1 cellular context compared by ENCODE assay signal in genomic region chr4:159272341-159273125, GRCh38.
TF ChIP-seq lines count a peak whose summit lies in the region.

No MANE protein-coding gene starts in this region.

TF ChIP-seq in GM23338, 12 proteins besides CTCF, POLR2A, EP300 and RAD21 (continued from another document):
- TF ChIP-seq, protein P1, sequence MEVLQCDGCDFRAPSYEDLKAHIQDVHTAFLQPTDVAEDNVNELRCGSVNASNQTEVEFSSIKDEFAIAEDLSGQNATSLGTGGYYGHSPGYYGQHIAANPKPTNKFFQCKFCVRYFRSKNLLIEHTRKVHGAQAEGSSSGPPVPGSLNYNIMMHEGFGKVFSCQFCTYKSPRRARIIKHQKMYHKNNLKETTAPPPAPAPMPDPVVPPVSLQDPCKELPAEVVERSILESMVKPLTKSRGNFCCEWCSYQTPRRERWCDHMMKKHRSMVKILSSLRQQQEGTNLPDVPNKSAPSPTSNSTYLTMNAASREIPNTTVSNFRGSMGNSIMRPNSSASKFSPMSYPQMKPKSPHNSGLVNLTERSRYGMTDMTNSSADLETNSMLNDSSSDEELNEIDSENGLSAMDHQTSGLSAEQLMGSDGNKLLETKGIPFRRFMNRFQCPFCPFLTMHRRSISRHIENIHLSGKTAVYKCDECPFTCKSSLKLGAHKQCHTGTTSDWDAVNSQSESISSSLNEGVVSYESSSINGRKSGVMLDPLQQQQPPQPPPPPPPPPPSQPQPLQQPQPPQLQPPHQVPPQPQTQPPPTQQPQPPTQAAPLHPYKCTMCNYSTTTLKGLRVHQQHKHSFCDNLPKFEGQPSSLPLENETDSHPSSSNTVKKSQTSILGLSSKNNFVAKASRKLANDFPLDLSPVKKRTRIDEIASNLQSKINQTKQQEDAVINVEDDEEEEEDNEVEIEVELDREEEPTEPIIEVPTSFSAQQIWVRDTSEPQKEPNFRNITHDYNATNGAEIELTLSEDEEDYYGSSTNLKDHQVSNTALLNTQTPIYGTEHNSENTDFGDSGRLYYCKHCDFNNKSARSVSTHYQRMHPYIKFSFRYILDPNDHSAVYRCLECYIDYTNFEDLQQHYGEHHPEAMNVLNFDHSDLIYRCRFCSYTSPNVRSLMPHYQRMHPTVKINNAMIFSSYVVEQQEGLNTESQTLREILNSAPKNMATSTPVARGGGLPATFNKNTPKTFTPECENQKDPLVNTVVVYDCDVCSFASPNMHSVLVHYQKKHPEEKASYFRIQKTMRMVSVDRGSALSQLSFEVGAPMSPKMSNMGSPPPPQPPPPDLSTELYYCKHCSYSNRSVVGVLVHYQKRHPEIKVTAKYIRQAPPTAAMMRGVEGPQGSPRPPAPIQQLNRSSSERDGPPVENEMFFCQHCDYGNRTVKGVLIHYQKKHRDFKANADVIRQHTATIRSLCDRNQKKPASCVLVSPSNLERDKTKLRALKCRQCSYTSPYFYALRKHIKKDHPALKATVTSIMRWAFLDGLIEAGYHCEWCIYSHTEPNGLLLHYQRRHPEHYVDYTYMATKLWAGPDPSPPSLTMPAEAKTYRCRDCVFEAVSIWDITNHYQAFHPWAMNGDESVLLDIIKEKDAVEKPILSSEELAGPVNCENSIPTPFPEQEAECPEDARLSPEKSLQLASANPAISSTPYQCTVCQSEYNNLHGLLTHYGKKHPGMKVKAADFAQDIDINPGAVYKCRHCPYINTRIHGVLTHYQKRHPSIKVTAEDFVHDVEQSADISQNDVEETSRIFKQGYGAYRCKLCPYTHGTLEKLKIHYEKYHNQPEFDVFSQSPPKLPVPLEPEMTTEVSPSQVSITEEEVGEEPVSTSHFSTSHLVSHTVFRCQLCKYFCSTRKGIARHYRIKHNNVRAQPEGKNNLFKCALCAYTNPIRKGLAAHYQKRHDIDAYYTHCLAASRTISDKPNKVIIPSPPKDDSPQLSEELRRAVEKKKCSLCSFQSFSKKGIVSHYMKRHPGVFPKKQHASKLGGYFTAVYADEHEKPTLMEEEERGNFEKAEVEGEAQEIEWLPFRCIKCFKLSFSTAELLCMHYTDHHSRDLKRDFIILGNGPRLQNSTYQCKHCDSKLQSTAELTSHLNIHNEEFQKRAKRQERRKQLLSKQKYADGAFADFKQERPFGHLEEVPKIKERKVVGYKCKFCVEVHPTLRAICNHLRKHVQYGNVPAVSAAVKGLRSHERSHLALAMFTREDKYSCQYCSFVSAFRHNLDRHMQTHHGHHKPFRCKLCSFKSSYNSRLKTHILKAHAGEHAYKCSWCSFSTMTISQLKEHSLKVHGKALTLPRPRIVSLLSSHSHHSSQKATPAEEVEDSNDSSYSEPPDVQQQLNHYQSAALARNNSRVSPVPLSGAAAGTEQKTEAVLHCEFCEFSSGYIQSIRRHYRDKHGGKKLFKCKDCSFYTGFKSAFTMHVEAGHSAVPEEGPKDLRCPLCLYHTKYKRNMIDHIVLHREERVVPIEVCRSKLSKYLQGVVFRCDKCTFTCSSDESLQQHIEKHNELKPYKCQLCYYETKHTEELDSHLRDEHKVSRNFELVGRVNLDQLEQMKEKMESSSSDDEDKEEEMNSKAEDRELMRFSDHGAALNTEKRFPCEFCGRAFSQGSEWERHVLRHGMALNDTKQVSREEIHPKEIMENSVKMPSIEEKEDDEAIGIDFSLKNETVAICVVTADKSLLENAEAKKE (CRISPR knock-in tag; IDR thresholded peaks at IDR 0.05): no peak
- TF ChIP-seq NANOG (IDR thresholded peaks at IDR 0.05; ENCODE audit: borderline replicate concordance) (no peak), ZNF114 (CRISPR knock-in tag; IDR thresholded peaks at IDR 0.05) (no peak), STAT1 (IDR thresholded peaks at IDR 0.05; ENCODE audit: unreplicated experiment) (no peak)
- TF ChIP-seq, protein P2, sequence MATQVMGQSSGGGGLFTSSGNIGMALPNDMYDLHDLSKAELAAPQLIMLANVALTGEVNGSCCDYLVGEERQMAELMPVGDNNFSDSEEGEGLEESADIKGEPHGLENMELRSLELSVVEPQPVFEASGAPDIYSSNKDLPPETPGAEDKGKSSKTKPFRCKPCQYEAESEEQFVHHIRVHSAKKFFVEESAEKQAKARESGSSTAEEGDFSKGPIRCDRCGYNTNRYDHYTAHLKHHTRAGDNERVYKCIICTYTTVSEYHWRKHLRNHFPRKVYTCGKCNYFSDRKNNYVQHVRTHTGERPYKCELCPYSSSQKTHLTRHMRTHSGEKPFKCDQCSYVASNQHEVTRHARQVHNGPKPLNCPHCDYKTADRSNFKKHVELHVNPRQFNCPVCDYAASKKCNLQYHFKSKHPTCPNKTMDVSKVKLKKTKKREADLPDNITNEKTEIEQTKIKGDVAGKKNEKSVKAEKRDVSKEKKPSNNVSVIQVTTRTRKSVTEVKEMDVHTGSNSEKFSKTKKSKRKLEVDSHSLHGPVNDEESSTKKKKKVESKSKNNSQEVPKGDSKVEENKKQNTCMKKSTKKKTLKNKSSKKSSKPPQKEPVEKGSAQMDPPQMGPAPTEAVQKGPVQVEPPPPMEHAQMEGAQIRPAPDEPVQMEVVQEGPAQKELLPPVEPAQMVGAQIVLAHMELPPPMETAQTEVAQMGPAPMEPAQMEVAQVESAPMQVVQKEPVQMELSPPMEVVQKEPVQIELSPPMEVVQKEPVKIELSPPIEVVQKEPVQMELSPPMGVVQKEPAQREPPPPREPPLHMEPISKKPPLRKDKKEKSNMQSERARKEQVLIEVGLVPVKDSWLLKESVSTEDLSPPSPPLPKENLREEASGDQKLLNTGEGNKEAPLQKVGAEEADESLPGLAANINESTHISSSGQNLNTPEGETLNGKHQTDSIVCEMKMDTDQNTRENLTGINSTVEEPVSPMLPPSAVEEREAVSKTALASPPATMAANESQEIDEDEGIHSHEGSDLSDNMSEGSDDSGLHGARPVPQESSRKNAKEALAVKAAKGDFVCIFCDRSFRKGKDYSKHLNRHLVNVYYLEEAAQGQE (IDR thresholded peaks at IDR 0.05; ENCODE audit: unreplicated experiment): no peak
